Comparison of ENCODE assay signal across 27 cellular contexts in the genomic region with DNA sequence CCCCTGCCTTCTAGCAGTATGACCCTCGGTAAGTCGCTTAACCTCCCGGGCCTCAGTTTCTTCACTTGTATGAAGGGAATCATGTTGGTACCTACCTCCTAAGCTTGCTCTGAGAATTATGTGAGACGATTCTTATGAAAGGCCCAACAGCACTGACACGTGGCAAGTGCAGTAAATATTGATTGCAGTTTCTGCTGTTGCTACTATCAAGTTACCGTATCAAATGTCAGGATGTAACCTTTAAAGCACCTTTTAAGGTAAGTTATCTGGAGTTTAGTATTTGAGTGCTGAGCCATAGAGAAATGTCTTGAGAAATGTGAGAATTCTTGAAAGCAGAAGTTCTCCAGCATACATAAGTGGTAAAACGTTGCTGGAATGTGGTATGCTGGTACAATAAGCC.
DNase-seq lines count a peak whose midpoint lies in the region; ATAC-seq and TF ChIP-seq lines count a peak whose summit lies in the region.
"Had no signal": no experiment of that assay in that cellular context is flagged by ENCODE, and none has a peak within 500 bp of the region (broad histone marks: within the 10 kb centered on the region; RNA-seq: fewer than 3 reads in every experiment).

No MANE protein-coding gene starts in this region.

- H4K12ac ChIP-seq in trophoblast cell (ENCODE audit: low read depth, low read length) = no peak overlapping the region

- WGBS in trophoblast cell (ENCODE audit: extremely low coverage, insufficient coverage, insufficient read length) = no CpG with 5 or more reads among the region's 7 CpGs

- no peak for TF ChIP-seq CTCF in RWPE2 (IDR thresholded peaks at IDR 0.05; ENCODE audit: poor library complexity, severe bottlenecking)
- no peak for TF ChIP-seq CTCF in uterus (IDR thresholded peaks at IDR 0.05)

- no peak overlapping the region for H3K27ac ChIP-seq in RWPE2 (ENCODE audit: poor library complexity, severe bottlenecking)
- no peak overlapping the region for H3K27ac ChIP-seq in trophoblast cell (ENCODE audit: low read depth, low read length)
- no peak overlapping the region for H3K27ac ChIP-seq in uterus
- H3K27ac ChIP-seq: body of pancreas, upper lobe of right lung had no signal

- no peak overlapping the region for H2BK5ac ChIP-seq in trophoblast cell (ENCODE audit: low read depth, low read length, poor library complexity)

- no peak overlapping the region for H3K14ac ChIP-seq in trophoblast cell (ENCODE audit: low read length)

- H3K36me3 ChIP-seq in RWPE2 (ENCODE audit: low read depth) (peaks cover 44% of the 10 kb centered on the region), trophoblast cell (ENCODE audit: control insufficient read depth in 1 of 2, insufficient read depth in 2 of 2, low read length in 2 of 2) (peaks cover 4 to 8% of the 10 kb centered on the region in 2 experiments), uterus (no peaks in the 10 kb centered on the region)
- H3K36me3 ChIP-seq: HAP-1 had no signal

- DNase-seq in NCI-H2196 (lab: John Stamatoyannopoulos, UW; ENCODE audit: unreplicated experiment) (peak; percentile 7), NCI-H2196 treated with DMSO at 0.1 percent for 48 hours (lab: John Stamatoyannopoulos, UW; ENCODE audit: unreplicated experiment) (no peak), M059J (ENCODE audit: low read depth) (peak; percentile 12), RWPE2 (ENCODE audit: low spot score) (no peak), trophoblast cell (peak in 1 of 2 donors; percentile 74), NCI-H146 (lab: John Stamatoyannopoulos, UW) (no peak), uterus (no peak)
- DNase-seq: activated CD4-positive, alpha-beta T cell treated with anti-CD3 and anti-CD28 coated beads for 4 hours; activated CD8-positive, alpha-beta memory T cell treated with anti-CD3 and anti-CD28 coated beads for 24 hours; activated gamma-delta T cell treated with Interleukin-2 at 50 U/mL for 16 hours; activated T-cell treated with anti-CD3 and anti-CD28 coated beads, Interleukin-2, amount 50 U/mL, for 1 hour; AML-193; body of pancreas; CD8-positive, alpha-beta T cell; DMS79; effector CD4-positive, alpha-beta T cell; erythroblast; GF-D8; heart left ventricle; left cardiac atrium; NCI-H1436 treated with DMSO at 0.1 percent for 48 hours; NCI-H345; nucleus accumbens; T-helper 17 cell; upper lobe of right lung had no signal

- H3K4me1 ChIP-seq in RWPE2 (ENCODE audit: insufficient read depth, poor library complexity, severe bottlenecking) (no peaks in the 10 kb centered on the region), trophoblast cell (ENCODE audit: control insufficient read depth in 1 of 2, insufficient read depth in 2 of 2, low read length in 2 of 2) (peaks cover 0 to 10% of the 10 kb centered on the region in 2 experiments), uterus (no peaks in the 10 kb centered on the region)
- H3K4me1 ChIP-seq: body of pancreas had no signal

- H2AFZ ChIP-seq in trophoblast cell (ENCODE audit: insufficient read depth, low read length, poor library complexity) = no peak overlapping the region

- peak overlapping the region; percentile 80 for H2BK12ac ChIP-seq in trophoblast cell (ENCODE audit: low read length)

- H2BK120ac ChIP-seq in trophoblast cell (ENCODE audit: insufficient read depth, low read length, poor library complexity) = no peak overlapping the region

- no peak overlapping the region for H2AK5ac ChIP-seq in trophoblast cell (ENCODE audit: low read length)

- intact Hi-C loops in uterus (cut with DNase I; ENCODE audit: low total_unique reads) = no loop called here

- ATAC-seq in RWPE2 (ENCODE audit: low read depth) (peak; percentile 49; the same call in 2 of the 3 replicates), GM21737 (IDR thresholded peaks at IDR 0.05; ENCODE audit: unreplicated experiment) (no peak)
- ATAC-seq: body of pancreas; CD8-positive, alpha-beta T cell; heart left ventricle; left cardiac atrium; T-helper 17 cell; upper lobe of right lung had no signal

- no peak overlapping the region for H4K91ac ChIP-seq in trophoblast cell (ENCODE audit: low read depth, low read length)

- H3K4me2 ChIP-seq in trophoblast cell (ENCODE audit: low read length) = no peak overlapping the region

- H3K79me2 ChIP-seq in trophoblast cell (ENCODE audit: control insufficient read depth, insufficient read depth, low read length, poor library complexity) = no peaks in the 10 kb centered on the region

- no peak overlapping the region for H3K18ac ChIP-seq in trophoblast cell (ENCODE audit: low read length)

- no peaks in the 10 kb centered on the region for H3K27me3 ChIP-seq in RWPE2 (ENCODE audit: insufficient read depth, poor library complexity, severe bottlenecking)
- no peaks in the 10 kb centered on the region for H3K27me3 ChIP-seq in trophoblast cell (ENCODE audit: insufficient read depth, low read length)
- H3K27me3 ChIP-seq in uterus = no peaks in the 10 kb centered on the region
- H3K27me3 ChIP-seq: body of pancreas, heart left ventricle, upper lobe of right lung had no signal

- no peak for TF ChIP-seq POLR2A in uterus (IDR thresholded peaks at IDR 0.05)

- H3K79me1 ChIP-seq in trophoblast cell (ENCODE audit: low read length) = peaks cover 4% of the 10 kb centered on the region

- no peak overlapping the region for H3K4ac ChIP-seq in trophoblast cell (ENCODE audit: low read depth, low read length)

- H4K8ac ChIP-seq in trophoblast cell (ENCODE audit: low read depth, low read length) = no peak overlapping the region

- H3K4me3 ChIP-seq in RWPE2 (ENCODE audit: severe bottlenecking) (no peak overlapping the region), trophoblast cell (ENCODE audit: low read depth, low read length) (no peak overlapping the region), uterus (no peak overlapping the region)
- H3K4me3 ChIP-seq: body of pancreas, HAP-1, heart left ventricle, upper lobe of right lung had no signal

- H3K9ac ChIP-seq in trophoblast cell (ENCODE audit: low read length) = no peak overlapping the region

- no peak overlapping the region for H3K23ac ChIP-seq in trophoblast cell (ENCODE audit: low read length)

- H3K9me3 ChIP-seq in RWPE2 (ENCODE audit: severe bottlenecking) (no peaks in the 10 kb centered on the region), trophoblast cell (ENCODE audit: insufficient read depth, low read depth, low read length) (no peaks in the 10 kb centered on the region), uterus (no peaks in the 10 kb centered on the region)
- H3K9me3 ChIP-seq: body of pancreas, HAP-1, heart left ventricle, upper lobe of right lung had no signal

Comparison
In these comparisons a context has a peak if more than half of its experiments do, and no peak if none do; other contexts are left out.
1. DNase-seq: peak in NCI-H2196 (single experiment) and M059J (single experiment); none in NCI-H2196 treated with DMSO at 0.1 percent for 48 hours (single experiment), RWPE2 (single experiment), NCI-H146 (single experiment) and uterus (0 of 2).